Comparison of ENCODE assay signal across 16 cellular contexts in genomic region chr11:43072911-43073310, GRCh38.
DNase-seq lines count a peak whose midpoint lies in the region; ATAC-seq and TF ChIP-seq lines count a peak whose summit lies in the region.
"Had no signal": no experiment of that assay in that cellular context is flagged by ENCODE, and none has a peak within 500 bp of the region (broad histone marks: within the 10 kb centered on the region; RNA-seq: fewer than 3 reads in every experiment).

No MANE protein-coding gene starts in this region.

- peak; percentile 66 for DNase-seq in SK-N-DZ (ENCODE audit: low spot score)
- no peak for DNase-seq in endodermal cell
- DNase-seq in activated CD4-positive, alpha-beta T cell treated with anti-CD3 and anti-CD28 coated beads, Interleukin-2, amount 50 U/mL, for 4 hours, result no peak
- no peak for DNase-seq in T-cell
- no peak for DNase-seq in coronary artery (ENCODE audit: low spot score)
- DNase-seq: Calu3; CD4-positive, alpha-beta memory T cell; DMS79 treated with DMSO at 0.1 percent for 48 hours; GF-D8; IMR-90 had no signal

- peak overlapping the region; percentile 40; the same call in 1 of the 2 replicates for H3K27ac ChIP-seq in BLaER1
- H3K27ac ChIP-seq in C4-2B, result peak overlapping the region; percentile 60; the same call in 1 of the 2 replicates
- H3K27ac ChIP-seq in endodermal cell (ENCODE audit: low read depth, low read length), result no peak overlapping the region
- no peak overlapping the region for H3K27ac ChIP-seq in coronary artery

- H3K9ac ChIP-seq in BLaER1 (no peak overlapping the region), endodermal cell (ENCODE audit: extremely low read depth, low read length, poor library complexity, severe bottlenecking) (no peak overlapping the region)

- H3K27me3 ChIP-seq in BLaER1, result no peaks in the 10 kb centered on the region
- no peaks in the 10 kb centered on the region for H3K27me3 ChIP-seq in endodermal cell (ENCODE audit: control insufficient read depth, insufficient read depth, low read length, poor library complexity, severe bottlenecking)

- no peak for TF ChIP-seq CTCF in C4-2B (conservative IDR thresholded peaks at IDR 0.05)
- TF ChIP-seq CTCF in endodermal cell (conservative IDR thresholded peaks at IDR 0.05), result no peak
- no peak for TF ChIP-seq CTCF in coronary artery (IDR thresholded peaks at IDR 0.05)

- H3K9me3 ChIP-seq in BLaER1 (peaks cover 36% of the 10 kb centered on the region), endodermal cell (ENCODE audit: control insufficient read depth, low read length) (peaks cover 48% of the 10 kb centered on the region)
- H3K9me3 ChIP-seq: HAP-1 had no signal

- H3K9me3 Mint-ChIP-seq in endodermal cell (peaks cover 51% of the 10 kb centered on the region), T-cell (peaks cover 21 to 29% (median 23%) of the 10 kb centered on the region in 3 donors)

- H3K4me2 ChIP-seq in BLaER1, result peak overlapping the region; percentile 44

- no peaks in the 10 kb centered on the region for H3K27me3 Mint-ChIP-seq in endodermal cell (ENCODE audit: insufficient read depth)
- no peaks in the 10 kb centered on the region for H3K27me3 Mint-ChIP-seq in T-cell
- H3K27me3 Mint-ChIP-seq: CD4-positive, alpha-beta memory T cell had no signal

- POLR2A ChIA-PET in T-cell (lab: Charles Lee), result no interaction called here

- no peak overlapping the region for H3K4me3 Mint-ChIP-seq in endodermal cell
- H3K4me3 Mint-ChIP-seq in T-cell, result no peak overlapping the region
- H3K4me3 Mint-ChIP-seq: B cell; CD14-positive monocyte; CD4-positive, alpha-beta memory T cell had no signal

- H3K36me3 ChIP-seq in BLaER1, result no peaks in the 10 kb centered on the region
- H3K36me3 ChIP-seq in endodermal cell (ENCODE audit: control insufficient read depth, insufficient read depth, low read length), result no peaks in the 10 kb centered on the region
- H3K36me3 ChIP-seq: HAP-1 had no signal

- H3K36me3 Mint-ChIP-seq in endodermal cell (ENCODE audit: low read depth), result no peaks in the 10 kb centered on the region
- H3K36me3 Mint-ChIP-seq in T-cell, result no peaks in the 10 kb centered on the region
- H3K36me3 Mint-ChIP-seq: CD14-positive monocyte; CD4-positive, alpha-beta memory T cell had no signal

- WGBS in endodermal cell (ENCODE audit: insufficient coverage in 1 of 2, insufficient read length in 1 of 2), 2 experiments, result 55 to 70% methylated on average over 3 to 4 of the region's 4 CpGs

- H3K4me1 Mint-ChIP-seq in endodermal cell, result peaks cover 27% of the 10 kb centered on the region
- no peaks in the 10 kb centered on the region for H3K4me1 Mint-ChIP-seq in T-cell
- H3K4me1 Mint-ChIP-seq: B cell; CD14-positive monocyte; CD4-positive, alpha-beta memory T cell had no signal

- H3K4me3 ChIP-seq in BLaER1 (no peak overlapping the region), endodermal cell (ENCODE audit: low read length) (peak overlapping the region; percentile 70), coronary artery (no peak overlapping the region)
- H3K4me3 ChIP-seq: HAP-1, K562 had no signal

- H3K27ac Mint-ChIP-seq in endodermal cell (no peak overlapping the region), T-cell (no peak overlapping the region)
- H3K27ac Mint-ChIP-seq: B cell; CD14-positive monocyte; CD4-positive, alpha-beta memory T cell had no signal

- no peaks in the 10 kb centered on the region for H4K20me1 ChIP-seq in BLaER1

- CTCF ChIA-PET in T-cell (lab: Charles Lee), result no interaction called here

- H3K4me1 ChIP-seq in BLaER1 (peaks cover 34% of the 10 kb centered on the region), endodermal cell (ENCODE audit: control insufficient read depth, insufficient read depth, low read length) (peaks cover 5% of the 10 kb centered on the region)
- H3K4me1 ChIP-seq: HAP-1 had no signal

- ATAC-seq in T-cell (replicated peaks in 1 of 4), result no peak
- ATAC-seq: K562 had no signal

Comparison
In these comparisons a context has a peak if more than half of its experiments do, and no peak if none do; other contexts are left out.
1. H3K27ac ChIP-seq: peak in BLaER1 (single experiment) and C4-2B (single experiment); none in endodermal cell (single experiment) and coronary artery (0 of 2).